Comparison of ENCODE assay signal across 11 cellular contexts in the genomic region with DNA sequence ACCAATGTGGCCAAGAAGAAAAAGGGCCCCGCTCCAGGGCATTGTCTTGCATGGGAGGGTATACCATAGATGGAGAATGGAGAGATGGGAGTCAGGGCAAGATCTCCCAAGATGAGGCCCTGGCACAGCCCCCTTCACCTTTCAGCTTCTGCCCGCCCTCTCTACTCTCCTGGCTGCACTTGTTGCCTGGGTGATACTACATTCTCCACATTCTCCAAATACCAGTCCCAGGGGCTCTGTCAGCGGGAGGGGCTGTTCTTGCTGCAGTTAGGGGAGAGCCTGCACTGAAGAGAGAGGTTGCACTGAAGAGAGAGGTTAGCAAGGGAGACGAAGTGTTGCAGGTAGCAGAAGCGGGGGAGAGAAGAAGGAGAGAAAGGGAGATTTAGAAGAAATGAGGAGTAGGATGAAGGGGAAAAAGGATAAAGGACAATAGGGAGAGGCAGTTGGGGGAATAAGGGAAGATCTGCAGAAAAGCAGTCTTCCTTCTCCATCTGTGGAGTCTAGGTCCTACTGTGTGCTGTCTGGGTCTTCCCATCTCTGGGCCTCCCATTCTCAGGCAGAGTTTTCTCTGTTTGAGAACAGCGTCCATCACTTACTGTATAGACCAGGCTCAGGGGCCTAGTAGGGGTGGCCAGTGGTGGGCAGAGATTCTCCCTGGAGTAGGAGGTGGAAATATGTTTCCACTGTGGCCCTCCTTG. TPM values are rescaled to one million over a fixed set of nuclear protein-coding genes. Genes with fewer than 3 reads are reported as not detected.
DNase-seq lines count a peak whose midpoint lies in the region; ATAC-seq and TF ChIP-seq lines count a peak whose summit lies in the region.
"Had no signal": no experiment of that assay in that cellular context is flagged by ENCODE, and none has a peak within 500 bp of the region (broad histone marks: within the 10 kb centered on the region; RNA-seq: fewer than 3 reads in every experiment).

No MANE protein-coding gene starts in this region.

- intact Hi-C loops in A673 (cut with micrococcal nuclease; ENCODE audit: unreplicated experiment) (no loop called here), gastrocnemius medialis (cut with DNase I; ENCODE audit: low total_unique reads) (no loop called here), CD14-positive monocyte (cut with micrococcal nuclease) (no loop called here)
- intact Hi-C loops in activated T-helper 1 cell treated with anti-CD3 and anti-CD28 coated beads, Interleukin-12 subunit alpha, Interleukin-12 subunit beta, Interleukin-2, Interleukin-4 antibody, amounts not matched to agents 30 ng/mL and 10 ng/mL and 1 ng/mL, durations not matched to agents 14 hours and 24 hours and 36 hours (cut with micrococcal nuclease) = no loop called here

- peaks cover 26% of the 10 kb centered on the region for H3K4me1 ChIP-seq in A673 (ENCODE audit: insufficient read depth, low read length, poor library complexity, severe bottlenecking)
- H3K4me1 ChIP-seq in HUES6 (ENCODE audit: control insufficient read depth, insufficient read depth, low read length) = peaks cover 58% of the 10 kb centered on the region
- H3K4me1 ChIP-seq in ectodermal cell (ENCODE audit: control insufficient read depth, insufficient read depth, low read length) = peaks cover 76% of the 10 kb centered on the region
- H3K4me1 ChIP-seq in gastrocnemius medialis = peaks cover 32 to 36% of the 10 kb centered on the region in 2 donors

- H3K36me3 Mint-ChIP-seq in nephron (ENCODE audit: low read depth) (peaks cover 12% of the 10 kb centered on the region), CD14-positive monocyte (no peaks in the 10 kb centered on the region)
- no peaks in the 10 kb centered on the region for H3K36me3 Mint-ChIP-seq in activated T-helper 1 cell treated with anti-CD3 and anti-CD28 coated beads, Interleukin-12 subunit alpha, Interleukin-12 subunit beta, Interleukin-2, Interleukin-4 antibody, amounts not matched to agents 30 ng/mL and 10 ng/mL and 1 ng/mL, durations not matched to agents 14 hours and 24 hours and 36 hours (ENCODE audit: low read depth)

- no peaks in the 10 kb centered on the region for H3K9me3 ChIP-seq in A673 (ENCODE audit: low read depth, low read length, poor library complexity, severe bottlenecking)
- H3K9me3 ChIP-seq in HUES6 (ENCODE audit: control insufficient read depth, insufficient read depth, low read depth, low read length) = no peaks in the 10 kb centered on the region
- H3K9me3 ChIP-seq in ectodermal cell (ENCODE audit: control insufficient read depth, low read length) = no peaks in the 10 kb centered on the region
- no peaks in the 10 kb centered on the region for H3K9me3 ChIP-seq in gastrocnemius medialis

- TF ChIP-seq POLR2A in gastrocnemius medialis (IDR thresholded peaks at IDR 0.05) = no peak

- H3K27ac ChIP-seq in A673 (ENCODE audit: low read depth, low read length, poor library complexity, severe bottlenecking) = peak overlapping the region; percentile 10
- no peak overlapping the region for H3K27ac ChIP-seq in HUES6 (ENCODE audit: low read depth, low read length)
- H3K27ac ChIP-seq in ectodermal cell (ENCODE audit: insufficient read depth, low read depth, low read length, poor library complexity, severe bottlenecking) = peak overlapping the region; percentile 85
- H3K27ac ChIP-seq in gastrocnemius medialis = no peak overlapping the region

- DNase-seq in A673 (ENCODE audit: low spot score) (peak; percentile 69), gastrocnemius medialis (no peak), CD14-positive monocyte (ENCODE audit: low spot score) (no peak)
- no peak for DNase-seq in activated T-helper 1 cell treated with anti-CD3 and anti-CD28 coated beads, Interleukin-12 subunit alpha, Interleukin-12 subunit beta, Interleukin-2, Interleukin-4 antibody, amounts not matched to agents 30 ng/mL and 10 ng/mL and 1 ng/mL, durations not matched to agents 14 hours and 24 hours and 36 hours (ENCODE audit: low spot score)
- DNase-seq: activated CD4-positive, CD25-positive, alpha-beta regulatory T cell treated with anti-CD3 and anti-CD28 coated beads, Interleukin-2, amount 50 U/mL, for 72 hours; NCI-H2107 had no signal

- peak overlapping the region in 2 of 3 experiments; percentile 61 to 68 for H3K4me3 Mint-ChIP-seq in nephron
- no peak overlapping the region for H3K4me3 Mint-ChIP-seq in CD14-positive monocyte
- H3K4me3 Mint-ChIP-seq in activated T-helper 1 cell treated with anti-CD3 and anti-CD28 coated beads, Interleukin-12 subunit alpha, Interleukin-12 subunit beta, Interleukin-2, Interleukin-4 antibody, amounts not matched to agents 30 ng/mL and 10 ng/mL and 1 ng/mL, durations not matched to agents 14 hours and 24 hours and 36 hours = no peak overlapping the region
- H3K4me3 Mint-ChIP-seq: B cell had no signal

- CTCF ChIA-PET in A673 (lab: Charles Lee) = no interaction called here

- no peak overlapping the region for H3K4me3 ChIP-seq in A673 (ENCODE audit: low read depth, low read length, poor library complexity, severe bottlenecking)
- peak overlapping the region; percentile 22; the same call in 1 of the 2 replicates for H3K4me3 ChIP-seq in HUES6 (ENCODE audit: low read depth, low read length)
- H3K4me3 ChIP-seq in ectodermal cell (ENCODE audit: insufficient read depth, low read depth, low read length) = peak overlapping the region; percentile 0
- no peak overlapping the region for H3K4me3 ChIP-seq in gastrocnemius medialis

- in situ Hi-C loops in gastrocnemius medialis (cut with MboI; ENCODE audit: low sequenced_read_pairs in 4 of 4) = no loop called here

- H3K27ac Mint-ChIP-seq in nephron = peak overlapping the region; percentile 95 to 98 (median 97)
- no peak overlapping the region for H3K27ac Mint-ChIP-seq in CD14-positive monocyte
- H3K27ac Mint-ChIP-seq in activated T-helper 1 cell treated with anti-CD3 and anti-CD28 coated beads, Interleukin-12 subunit alpha, Interleukin-12 subunit beta, Interleukin-2, Interleukin-4 antibody, amounts not matched to agents 30 ng/mL and 10 ng/mL and 1 ng/mL, durations not matched to agents 14 hours and 24 hours and 36 hours = no peak overlapping the region
- H3K27ac Mint-ChIP-seq: B cell had no signal

- no peaks in the 10 kb centered on the region for H3K27me3 ChIP-seq in A673 (replicated peaks; ENCODE audit: insufficient read depth, low read depth, low read length, poor library complexity)
- peaks cover 10% of the 10 kb centered on the region for H3K27me3 ChIP-seq in HUES6 (ENCODE audit: control insufficient read depth, insufficient read depth, low read length)
- H3K27me3 ChIP-seq in ectodermal cell (ENCODE audit: control insufficient read depth, insufficient read depth, low read length, poor library complexity, severe bottlenecking) = peaks cover 17% of the 10 kb centered on the region
- H3K27me3 ChIP-seq in gastrocnemius medialis = no peaks in the 10 kb centered on the region

- H3K36me3 ChIP-seq in A673 (ENCODE audit: insufficient read depth, low read length, poor library complexity, severe bottlenecking) (no peaks in the 10 kb centered on the region), HUES6 (ENCODE audit: control insufficient read depth, insufficient read depth, low read length) (no peaks in the 10 kb centered on the region), ectodermal cell (ENCODE audit: control insufficient read depth, insufficient read depth, low read length) (no peaks in the 10 kb centered on the region), gastrocnemius medialis (no peaks in the 10 kb centered on the region)

- ATAC-seq in gastrocnemius medialis (no peak), GM19463 (IDR thresholded peaks at IDR 0.05; ENCODE audit: unreplicated experiment) (no peak)

- POLR2A ChIA-PET in A673 (lab: Charles Lee; ENCODE audit: low non-redundant PET) = no interaction called here

- no TSS peak for BruUV-seq in A673 (replicated peaks; lab: Mats Ljungman, UMichigan)

- H3K9me3 Mint-ChIP-seq in nephron = no peaks in the 10 kb centered on the region
- peaks cover 0 to 5% (median 2%) of the 10 kb centered on the region in 7 donors for H3K9me3 Mint-ChIP-seq in CD14-positive monocyte
- no peaks in the 10 kb centered on the region for H3K9me3 Mint-ChIP-seq in activated T-helper 1 cell treated with anti-CD3 and anti-CD28 coated beads, Interleukin-12 subunit alpha, Interleukin-12 subunit beta, Interleukin-2, Interleukin-4 antibody, amounts not matched to agents 30 ng/mL and 10 ng/mL and 1 ng/mL, durations not matched to agents 14 hours and 24 hours and 36 hours

- TF ChIP-seq CTCF in A673 (conservative IDR thresholded peaks at IDR 0.05; ENCODE audit: low read depth, low read length) (no peak), nephron (IDR thresholded peaks at IDR 0.05; ENCODE audit: unreplicated experiment in 3 of 3) (no peak), gastrocnemius medialis (IDR thresholded peaks at IDR 0.05 in 4 of 5, conservative IDR thresholded peaks at IDR 0.05 in 1 of 5) (no peak), CD14-positive monocyte (IDR thresholded peaks at IDR 0.05) (no peak)

- peak overlapping the region; percentile 8 for H3K9ac ChIP-seq in HUES6 (ENCODE audit: low read length)

- H3K4me1 Mint-ChIP-seq in nephron (peaks cover 59% of the 10 kb centered on the region), CD14-positive monocyte (peaks cover 25% of the 10 kb centered on the region)
- H3K4me1 Mint-ChIP-seq in activated T-helper 1 cell treated with anti-CD3 and anti-CD28 coated beads, Interleukin-12 subunit alpha, Interleukin-12 subunit beta, Interleukin-2, Interleukin-4 antibody, amounts not matched to agents 30 ng/mL and 10 ng/mL and 1 ng/mL, durations not matched to agents 14 hours and 24 hours and 36 hours (ENCODE audit: low read depth) = peaks cover 13% of the 10 kb centered on the region

- peaks cover 6% of the 10 kb centered on the region for H3K27me3 Mint-ChIP-seq in nephron (ENCODE audit: low read depth)
- H3K27me3 Mint-ChIP-seq in CD14-positive monocyte (ENCODE audit: low read depth in 3 of 3) = peaks cover 38 to 50% (median 40%) of the 10 kb centered on the region in 3 donors
- H3K27me3 Mint-ChIP-seq in activated T-helper 1 cell treated with anti-CD3 and anti-CD28 coated beads, Interleukin-12 subunit alpha, Interleukin-12 subunit beta, Interleukin-2, Interleukin-4 antibody, amounts not matched to agents 30 ng/mL and 10 ng/mL and 1 ng/mL, durations not matched to agents 14 hours and 24 hours and 36 hours (ENCODE audit: insufficient read depth) = peaks cover 10% of the 10 kb centered on the region

- WGBS in ectodermal cell, 2 experiments = 32 to 36% methylated on average over 6 of the region's 6 CpGs

RNA-seq across cellular contexts. Expression of gene PHLDB1, which starts 8.0 kb away (rescaled TPM):
- total RNA-seq in A673 (2021) (48.7 and 58.7 TPM in 2 replicates), gastrocnemius medialis (10 to 100 TPM; 16.5 to 35.7 (median 22.7) TPM)
- 106 TPM for polyA plus RNA-seq in ectodermal cell (2013, experiment 1 of 4)
- polyA plus RNA-seq in ectodermal cell (2013, experiment 2 of 4) = 108 TPM
- 87.9 TPM for polyA plus RNA-seq in ectodermal cell (2013, experiment 3 of 4)
- 98.6 TPM for polyA plus RNA-seq in ectodermal cell (2013, experiment 4 of 4)
- not detected for polyA plus RNA-seq in CD14-positive monocyte
- 0.86 and 1.4 TPM in 2 replicates for total RNA-seq in activated T-helper 1 cell treated with anti-CD3 and anti-CD28 coated beads, Interleukin-12 subunit alpha, Interleukin-12 subunit beta, Interleukin-2, Interleukin-4 antibody, amounts not matched to agents 30 ng/mL and 10 ng/mL and 1 ng/mL, durations not matched to agents 14 hours and 24 hours and 36 hours

RNA-seq across cellular contexts. Expression of gene ARCN1, which starts 43.2 kb away (rescaled TPM):
- 217 and 220 TPM in 2 replicates for total RNA-seq in A673 (2021)
- polyA plus RNA-seq in ectodermal cell (2013, experiment 1 of 4) = 144 TPM
- polyA plus RNA-seq in ectodermal cell (2013, experiment 2 of 4) = 137 TPM
- polyA plus RNA-seq in ectodermal cell (2013, experiment 3 of 4) = 98.9 TPM
- polyA plus RNA-seq in ectodermal cell (2013, experiment 4 of 4) = 123 TPM
- total RNA-seq in gastrocnemius medialis = 10 to 100 TPM; 48.7 to 78.7 (median 65.4) TPM
- 100 to 1,000 TPM in 1 of 2 donors, 10 to 100 TPM in 1; 79.7 to 101 TPM for polyA plus RNA-seq in CD14-positive monocyte
- 162 and 165 TPM in 2 replicates for total RNA-seq in activated T-helper 1 cell treated with anti-CD3 and anti-CD28 coated beads, Interleukin-12 subunit alpha, Interleukin-12 subunit beta, Interleukin-2, Interleukin-4 antibody, amounts not matched to agents 30 ng/mL and 10 ng/mL and 1 ng/mL, durations not matched to agents 14 hours and 24 hours and 36 hours

RNA-seq across cellular contexts. Expression of gene IFT46, which starts 49.7 kb away (rescaled TPM):
- 34.3 and 34.6 TPM in 2 replicates for total RNA-seq in A673 (2021)
- 33.8 TPM for polyA plus RNA-seq in ectodermal cell (2013, experiment 1 of 4)
- polyA plus RNA-seq in ectodermal cell (2013, experiment 2 of 4) = 34.1 TPM
- 28.7 TPM for polyA plus RNA-seq in ectodermal cell (2013, experiment 3 of 4)
- polyA plus RNA-seq in ectodermal cell (2013, experiment 4 of 4) = 34.2 TPM
- total RNA-seq in gastrocnemius medialis = 10 to 100 TPM; 14.1 to 25.1 (median 15.4) TPM
- 1 to 10 TPM; 2.8 to 4.8 TPM for polyA plus RNA-seq in CD14-positive monocyte
- 17.7 and 18.4 TPM in 2 replicates for total RNA-seq in activated T-helper 1 cell treated with anti-CD3 and anti-CD28 coated beads, Interleukin-12 subunit alpha, Interleukin-12 subunit beta, Interleukin-2, Interleukin-4 antibody, amounts not matched to agents 30 ng/mL and 10 ng/mL and 1 ng/mL, durations not matched to agents 14 hours and 24 hours and 36 hours

Comparison
In these comparisons a context has a peak if more than half of its experiments do, and no peak if none do; other contexts are left out.
1. H3K27ac ChIP-seq: peak in A673 (single experiment) and ectodermal cell (single experiment); none in HUES6 (single experiment) and gastrocnemius medialis (0 of 4).
2. H3K4me3 ChIP-seq: peak in HUES6 (single experiment) and ectodermal cell (single experiment); none in A673 (single experiment) and gastrocnemius medialis (0 of 4).
3. H3K27ac Mint-ChIP-seq: peak in nephron (3 of 3); none in CD14-positive monocyte (0 of 7) and activated T-helper 1 cell treated with anti-CD3 and anti-CD28 coated beads, Interleukin-12 subunit alpha, Interleukin-12 subunit beta, Interleukin-2, Interleukin-4 antibody, amounts not matched to agents 30 ng/mL and 10 ng/mL and 1 ng/mL, durations not matched to agents 14 hours and 24 hours and 36 hours (single experiment).
4. H3K4me3 Mint-ChIP-seq: peak in nephron (2 of 3); none in CD14-positive monocyte (0 of 2) and activated T-helper 1 cell treated with anti-CD3 and anti-CD28 coated beads, Interleukin-12 subunit alpha, Interleukin-12 subunit beta, Interleukin-2, Interleukin-4 antibody, amounts not matched to agents 30 ng/mL and 10 ng/mL and 1 ng/mL, durations not matched to agents 14 hours and 24 hours and 36 hours (single experiment).